10 cellular contexts compared by ENCODE assay signal in genomic region chr3:159586587-159587202, GRCh38.
DNase-seq lines count a peak whose midpoint lies in the region; ATAC-seq, FAIRE-seq and TF ChIP-seq lines count a peak whose summit lies in the region.
"Had no signal": no experiment of that assay in that cellular context is flagged by ENCODE, and none has a peak within 500 bp of the region (broad histone marks: within the 10 kb centered on the region; RNA-seq: fewer than 3 reads in every experiment).

No MANE protein-coding gene starts in this region.

- DNase-seq in BJ (ENCODE audit: low read depth) (no peak), HTR-8/SVneo (ENCODE audit: insufficient read length, low spot score) (peak; percentile 42), WERI-Rb-1 (peak; percentile 41), islet precursor cell (peak; percentile 86), pancreas (no peak), body of pancreas (no peak), ureter (ENCODE audit: low spot score) (no peak)
- DNase-seq: tibial artery had no signal

- H3K27me3 ChIP-seq in BJ (ENCODE audit: control insufficient read depth, insufficient read depth, low read length), result no peaks in the 10 kb centered on the region
- H3K27me3 ChIP-seq in WERI-Rb-1 (ENCODE audit: insufficient read depth, low read depth, severe bottlenecking), result no peaks in the 10 kb centered on the region
- no peaks in the 10 kb centered on the region for H3K27me3 ChIP-seq in pancreas
- no peaks in the 10 kb centered on the region for H3K27me3 ChIP-seq in body of pancreas
- H3K27me3 ChIP-seq: tibial artery had no signal

- WGBS in pancreas, 2 donors, result 22 to 23% methylated on average over 5 of the region's 5 CpGs
- 23 to 27% methylated on average over 5 of the region's 5 CpGs for WGBS in body of pancreas, 2 donors

- H3K27ac ChIP-seq in WERI-Rb-1 (no peak overlapping the region), pancreas (no peak overlapping the region), body of pancreas (no peak overlapping the region)
- H3K27ac ChIP-seq: tibial artery had no signal

- H3K4me1 ChIP-seq in pancreas (no peaks in the 10 kb centered on the region), body of pancreas (no peaks in the 10 kb centered on the region)
- H3K4me1 ChIP-seq: tibial artery had no signal

- FAIRE-seq in HTR-8/SVneo (lab: Jason Lieb, UNC) (peak; percentile 40), pancreas (lab: Jason Lieb, UNC) (no peak)

- intact Hi-C loops in pancreas (cut with DNase I) (no loop called here), body of pancreas (cut with DNase I) (no loop called here)

- H3K36me3 ChIP-seq in BJ (ENCODE audit: control insufficient read depth, insufficient read depth, low read length) (no peaks in the 10 kb centered on the region), WERI-Rb-1 (no peaks in the 10 kb centered on the region), pancreas (no peaks in the 10 kb centered on the region), body of pancreas (replicated peaks in 1 of 2; ENCODE audit: insufficient read depth in 1 of 2, low read depth in 2 of 2) (no peaks in the 10 kb centered on the region)
- H3K36me3 ChIP-seq: tibial artery had no signal

- H3K4me3 ChIP-seq in BJ (ENCODE audit: low read depth, low read length) (no peak overlapping the region), WERI-Rb-1 (ENCODE audit: low read depth, low read length) (no peak overlapping the region), pancreas (no peak overlapping the region), body of pancreas (no peak overlapping the region)
- H3K4me3 ChIP-seq: lung, tibial artery had no signal

- TF ChIP-seq POLR2A in body of pancreas (IDR thresholded peaks at IDR 0.05), result no peak

- H3K9me3 ChIP-seq in WERI-Rb-1 (ENCODE audit: severe bottlenecking), result no peaks in the 10 kb centered on the region
- H3K9me3 ChIP-seq in pancreas, result no peaks in the 10 kb centered on the region
- H3K9me3 ChIP-seq in body of pancreas, result no peaks in the 10 kb centered on the region
- H3K9me3 ChIP-seq: tibial artery had no signal

- TF ChIP-seq CTCF in BJ (IDR thresholded peaks at IDR 0.05; ENCODE audit: insufficient read depth, low read depth, low read length) (peak; percentile 74), WERI-Rb-1 (IDR thresholded peaks at IDR 0.05; ENCODE audit: low read depth, low read length) (peak; percentile 71), pancreas (IDR thresholded peaks at IDR 0.05) (no peak), body of pancreas (IDR thresholded peaks at IDR 0.05) (no peak)

- CTCF ChIA-PET in BJ (lab: Yijun Ruan, JAX), result interaction anchor here (0.6 to 2.4 kb wide), 16 partner anchors 23 to 657 kb away, joined by 3 to 11 read pairs (median 4); no protein-coding TSS in a partner anchor

- POLR2A ChIA-PET in BJ (lab: Charles Lee), result interaction anchor here (0.6 kb wide), 1 partner anchor 720 kb away, joined by 10 read pairs; no protein-coding TSS in a partner anchor

- ATAC-seq in pancreas, result no peak
- no peak for ATAC-seq in body of pancreas
- ATAC-seq in GM21529 (IDR thresholded peaks at IDR 0.05; ENCODE audit: unreplicated experiment), result no peak

Comparison
In these comparisons a context has a peak if more than half of its experiments do, and no peak if none do; other contexts are left out.
1. DNase-seq: peak in HTR-8/SVneo (single experiment), WERI-Rb-1 (single experiment) and islet precursor cell (single experiment); none in BJ (single experiment), pancreas (0 of 6), body of pancreas (0 of 4) and ureter (single experiment).
2. CTCF ChIP-seq: peak in BJ (single experiment) and WERI-Rb-1 (single experiment); none in pancreas (0 of 4) and body of pancreas (0 of 7).